In genomic region chr6:138465007-138465645, GRCh38 we compare ENCODE assay signal across 9 cellular contexts. TPM values are rescaled to one million over a fixed set of nuclear protein-coding genes. Genes with fewer than 3 reads are reported as not detected.
DNase-seq lines count a peak whose midpoint lies in the region; ATAC-seq and TF ChIP-seq lines count a peak whose summit lies in the region.
"Had no signal": no experiment of that assay in that cellular context is flagged by ENCODE, and none has a peak within 500 bp of the region (broad histone marks: within the 10 kb centered on the region; RNA-seq: fewer than 3 reads in every experiment).

No MANE protein-coding gene starts in this region.

- DNase-seq in HK-2 (ENCODE audit: unreplicated experiment) (peak; percentile 44), adipocyte (ENCODE audit: low read depth) (peak; percentile 71), left colon (no peak), KBM-7 (no peak), colonic mucosa (no peak), COLO668 (lab: John Stamatoyannopoulos, UW; ENCODE audit: unreplicated experiment) (no peak)
- DNase-seq: MM.1S had no signal

- H3K9ac ChIP-seq in adipocyte (ENCODE audit: low read length) (peak overlapping the region; percentile 50), colonic mucosa (ENCODE audit: low read depth in 2 of 2, low read length in 2 of 2) (no peak overlapping the region)

- no peaks in the 10 kb centered on the region for H3K79me2 ChIP-seq in ACC112 (ENCODE audit: control insufficient read depth, insufficient read depth, low read length, unreplicated experiment)

- 0 out of 2 replicates have a peak overlapping the region, but pooled peaks have one; percentile 8 for H3K4me3 ChIP-seq in ACC112 (ENCODE audit: low read depth, low read length)
- H3K4me3 ChIP-seq in adipocyte (ENCODE audit: low read length), result peak overlapping the region; percentile 40
- H3K4me3 ChIP-seq in colonic mucosa, result no peak overlapping the region

- in situ Hi-C loops in KBM-7 (cut with MboI; ENCODE audit: low pct_unique_long_range_greater_than_20kb, low sequenced_read_pairs), result no loop called here

- H3K36me3 ChIP-seq in ACC112 (ENCODE audit: insufficient read depth, low read length), result peaks cover 14% of the 10 kb centered on the region
- H3K36me3 ChIP-seq in adipocyte (ENCODE audit: control insufficient read depth, insufficient read depth, low read length, severe bottlenecking), result peaks cover 21% of the 10 kb centered on the region
- H3K36me3 ChIP-seq in colonic mucosa, result no peaks in the 10 kb centered on the region

- no peaks in the 10 kb centered on the region for H3K9me3 ChIP-seq in adipocyte (ENCODE audit: control insufficient read depth, low read length)
- H3K9me3 ChIP-seq in colonic mucosa, result no peaks in the 10 kb centered on the region

- H3K4me1 ChIP-seq in ACC112 (ENCODE audit: control insufficient read depth, insufficient read depth, low read length, unreplicated experiment) (peaks cover 23% of the 10 kb centered on the region), adipocyte (ENCODE audit: control insufficient read depth, insufficient read depth, low read length) (peaks cover 9% of the 10 kb centered on the region), colonic mucosa (no peaks in the 10 kb centered on the region)

- H3K27ac ChIP-seq in ACC112 (ENCODE audit: low read depth, low read length), result peak overlapping the region; percentile 61
- no peak overlapping the region for H3K27ac ChIP-seq in colonic mucosa

- intact Hi-C loops in left colon (cut with DNase I, micrococcal nuclease), result no loop called here
- intact Hi-C loops in colonic mucosa (cut with DNase I), result no loop called here

- peak overlapping the region; percentile 11 for H2AFZ ChIP-seq in ACC112 (ENCODE audit: low read length, unreplicated experiment)

- H3K27me3 ChIP-seq in ACC112 (ENCODE audit: insufficient read depth, low read length) (no peaks in the 10 kb centered on the region), adipocyte (replicated peaks; ENCODE audit: control insufficient read depth, insufficient read depth, low read length) (no peaks in the 10 kb centered on the region), colonic mucosa (no peaks in the 10 kb centered on the region)

- TF ChIP-seq CTCF in colonic mucosa (IDR thresholded peaks at IDR 0.05), result no peak

- peak; percentile 20 for ATAC-seq in left colon
- ATAC-seq in GM19328 (IDR thresholded peaks at IDR 0.05; ENCODE audit: unreplicated experiment), result no peak

RNA-seq across cellular contexts. Expression of gene NHSL1, which starts 34.2 kb away (rescaled TPM):
- total RNA-seq in left colon (100 to 1,000 TPM; 112 to 125 TPM), colonic mucosa (10 to 100 TPM; 82.8 to 94.8 TPM)

Comparison
In these comparisons a context has a peak if more than half of its experiments do, and no peak if none do; other contexts are left out.
1. DNase-seq: peak in HK-2 (single experiment) and adipocyte (single experiment); none in left colon (0 of 2), KBM-7 (single experiment), colonic mucosa (single experiment) and COLO668 (single experiment).